In genomic region chr11:10628506-10629236, GRCh38 we compare ENCODE assay signal across 18 cellular contexts.
A peak's percentile ranks its signal among the peaks of the same experiment; 100 is the strongest.
DNase-seq lines count a peak whose midpoint lies in the region; TF ChIP-seq lines count a peak whose summit lies in the region.
"Had no signal": no experiment of that assay in that cellular context is flagged by ENCODE, and none has a peak within 500 bp of the region (broad histone marks: within the 10 kb centered on the region; RNA-seq: fewer than 3 reads in every experiment).

No MANE protein-coding gene starts in this region.

- H3K36me3 Mint-ChIP-seq in activated naive CD4-positive, alpha-beta T cell treated with anti-CD3 and anti-CD28 coated beads, Interleukin-2, amount 10 ng/mL, durations not matched to agents 7 days and 5 days: no peaks in the 10 kb centered on the region
- no peaks in the 10 kb centered on the region for H3K36me3 Mint-ChIP-seq in endodermal cell (ENCODE audit: low read depth)

- H3K4me1 ChIP-seq in sigmoid colon (peaks cover 0 to 35% (median 33%) of the 10 kb centered on the region in 4 donors), endodermal cell (ENCODE audit: control insufficient read depth, insufficient read depth, low read length) (no peaks in the 10 kb centered on the region)
- H3K4me1 ChIP-seq: foreskin keratinocyte had no signal

- H3K27ac Mint-ChIP-seq in activated naive CD4-positive, alpha-beta T cell treated with anti-CD3 and anti-CD28 coated beads, Interleukin-2, amount 10 ng/mL, durations not matched to agents 7 days and 5 days: no peak overlapping the region
- no peak overlapping the region for H3K27ac Mint-ChIP-seq in endodermal cell
- H3K27ac Mint-ChIP-seq: activated T-helper 1 cell treated with anti-CD3 and anti-CD28 coated beads, Interleukin-12 subunit alpha, Interleukin-12 subunit beta, Interleukin-2, Interleukin-4 antibody, amounts not matched to agents 30 ng/mL and 10 ng/mL and 1 ng/mL, durations not matched to agents 14 hours and 24 hours and 36 hours; T-helper 2 cell treated with Interferon-gamma antibody and Interleukin-4, amounts not matched to agents 5 μg/mL and 100 μg/mL, for 36 hours had no signal

- CTCF ChIA-PET in activated naive CD4-positive, alpha-beta T cell treated with anti-CD3 and anti-CD28 coated beads, Interleukin-2, amount 10 ng/mL, durations not matched to agents 7 days and 5 days (lab: Charles Lee): interaction anchor here (0.6 kb wide), 1 partner anchor 1221 kb away, joined by 3 read pairs; no protein-coding TSS in a partner anchor

- H3K36me3 ChIP-seq in H7 (replicated peaks; ENCODE audit: control insufficient read depth, insufficient read depth, low read length) (no peaks in the 10 kb centered on the region), sigmoid colon (peaks cover 17 to 68% (median 46%) of the 10 kb centered on the region in 4 donors), endodermal cell (ENCODE audit: control insufficient read depth, insufficient read depth, low read length) (no peaks in the 10 kb centered on the region)

- H3K27me3 Mint-ChIP-seq in activated naive CD4-positive, alpha-beta T cell treated with anti-CD3 and anti-CD28 coated beads, Interleukin-2, amount 10 ng/mL, durations not matched to agents 7 days and 5 days: peaks cover 28% of the 10 kb centered on the region
- no peaks in the 10 kb centered on the region for H3K27me3 Mint-ChIP-seq in endodermal cell (ENCODE audit: insufficient read depth)

- peak overlapping the region in 3 of 4 donors; percentile 75 to 87 (median 84) for H3K27ac ChIP-seq in sigmoid colon
- no peak overlapping the region for H3K27ac ChIP-seq in endodermal cell (ENCODE audit: low read depth, low read length)
- H3K27ac ChIP-seq: foreskin keratinocyte, GM23248, parathyroid adenoma had no signal

- H3K27me3 ChIP-seq in H7 (ENCODE audit: control insufficient read depth, insufficient read depth, low read length) (no peaks in the 10 kb centered on the region), sigmoid colon (no peaks in the 10 kb centered on the region), endodermal cell (ENCODE audit: control insufficient read depth, insufficient read depth, low read length, poor library complexity, severe bottlenecking) (no peaks in the 10 kb centered on the region)
- H3K27me3 ChIP-seq: foreskin keratinocyte had no signal

- intact Hi-C loops in sigmoid colon (cut with DNase I): no loop called here

- WGBS in sigmoid colon, 2 donors: 70 to 76% methylated on average over 10 of the region's 10 CpGs
- 91 to 100% methylated on average over 9 to 10 of the region's 10 CpGs for WGBS in endodermal cell (ENCODE audit: insufficient coverage in 1 of 2, insufficient read length in 1 of 2), 2 experiments

- TF ChIP-seq EP300 in sigmoid colon (IDR thresholded peaks at IDR 0.05): no peak

- H3K4me3 ChIP-seq in H7 (ENCODE audit: insufficient read depth, low read depth, low read length) (no peak overlapping the region), sigmoid colon (no peak overlapping the region), endodermal cell (ENCODE audit: low read length) (no peak overlapping the region)
- H3K4me3 ChIP-seq: GM23248 had no signal

- no peak for TF ChIP-seq POLR2A in sigmoid colon (IDR thresholded peaks at IDR 0.05)

- H3K9me3 ChIP-seq in sigmoid colon: no peaks in the 10 kb centered on the region
- no peaks in the 10 kb centered on the region for H3K9me3 ChIP-seq in endodermal cell (ENCODE audit: control insufficient read depth, low read length)

- no peak overlapping the region for H3K9ac ChIP-seq in endodermal cell (ENCODE audit: extremely low read depth, low read length, poor library complexity, severe bottlenecking)
- H3K9ac ChIP-seq: GM23248, parathyroid adenoma had no signal

- H3K4me1 Mint-ChIP-seq in activated naive CD4-positive, alpha-beta T cell treated with anti-CD3 and anti-CD28 coated beads, Interleukin-2, amount 10 ng/mL, durations not matched to agents 7 days and 5 days: peaks cover 18% of the 10 kb centered on the region
- H3K4me1 Mint-ChIP-seq in endodermal cell: no peaks in the 10 kb centered on the region

- DNase-seq in activated CD4-positive, alpha-beta T cell treated with anti-CD3 and anti-CD28 coated beads for 48 hours: peak; percentile 23
- no peak for DNase-seq in activated CD4-positive, alpha-beta T cell treated with anti-CD3 and anti-CD28 coated beads, Interleukin-2, amount 50 U/mL, for 48 hours
- DNase-seq in H7: peak; percentile 42
- peak; percentile 54 for DNase-seq in activated naive CD4-positive, alpha-beta T cell treated with anti-CD3 and anti-CD28 coated beads, Interleukin-2, amount 10 ng/mL, durations not matched to agents 7 days and 5 days
- DNase-seq in sigmoid colon: peak; percentile 43
- no peak for DNase-seq in superior temporal gyrus (ENCODE audit: extremely low spot score)
- no peak for DNase-seq in endodermal cell
- DNase-seq in 8988T: no peak
- DNase-seq: activated CD4-positive, CD25-positive, alpha-beta regulatory T cell treated with anti-CD3 and anti-CD28 coated beads, Interleukin-2, amount 50 U/mL, for 72 hours; amniotic stem cell; foreskin keratinocyte; GM23248; Karpas-422; NCI-H1436 treated with DMSO at 0.1 percent for 48 hours; NCI-H226 had no signal

- TF ChIP-seq CTCF in sigmoid colon (IDR thresholded peaks at IDR 0.05) (no peak), endodermal cell (conservative IDR thresholded peaks at IDR 0.05) (no peak)

- no peaks in the 10 kb centered on the region for H3K9me3 Mint-ChIP-seq in activated naive CD4-positive, alpha-beta T cell treated with anti-CD3 and anti-CD28 coated beads, Interleukin-2, amount 10 ng/mL, durations not matched to agents 7 days and 5 days
- H3K9me3 Mint-ChIP-seq in endodermal cell: no peaks in the 10 kb centered on the region
- H3K9me3 Mint-ChIP-seq: activated T-helper 1 cell treated with anti-CD3 and anti-CD28 coated beads, Interleukin-12 subunit alpha, Interleukin-12 subunit beta, Interleukin-2, Interleukin-4 antibody, amounts not matched to agents 30 ng/mL and 10 ng/mL and 1 ng/mL, durations not matched to agents 14 hours and 24 hours and 36 hours; T-helper 2 cell treated with Interferon-gamma antibody and Interleukin-4, amounts not matched to agents 5 μg/mL and 100 μg/mL, for 36 hours had no signal

- H3K4me3 Mint-ChIP-seq in activated naive CD4-positive, alpha-beta T cell treated with anti-CD3 and anti-CD28 coated beads, Interleukin-2, amount 10 ng/mL, durations not matched to agents 7 days and 5 days: no peak overlapping the region
- H3K4me3 Mint-ChIP-seq in endodermal cell: no peak overlapping the region
- H3K4me3 Mint-ChIP-seq: activated T-helper 1 cell treated with anti-CD3 and anti-CD28 coated beads, Interleukin-12 subunit alpha, Interleukin-12 subunit beta, Interleukin-2, Interleukin-4 antibody, amounts not matched to agents 30 ng/mL and 10 ng/mL and 1 ng/mL, durations not matched to agents 14 hours and 24 hours and 36 hours; T-helper 2 cell treated with Interferon-gamma antibody and Interleukin-4, amounts not matched to agents 5 μg/mL and 100 μg/mL, for 36 hours had no signal

Comparison
In these comparisons a context has a peak if more than half of its experiments do, and no peak if none do; other contexts are left out.
1. DNase-seq: peak in activated CD4-positive, alpha-beta T cell treated with anti-CD3 and anti-CD28 coated beads for 48 hours (single experiment), H7 (single experiment), activated naive CD4-positive, alpha-beta T cell treated with anti-CD3 and anti-CD28 coated beads, Interleukin-2, amount 10 ng/mL, durations not matched to agents 7 days and 5 days (single experiment) and sigmoid colon (single experiment); none in activated CD4-positive, alpha-beta T cell treated with anti-CD3 and anti-CD28 coated beads, Interleukin-2, amount 50 U/mL, for 48 hours (0 of 2), superior temporal gyrus (single experiment), endodermal cell (single experiment) and 8988T (single experiment).